9 cellular contexts compared by ENCODE assay signal in genomic region chr3:58560771-58561311, GRCh38. TPM values are rescaled to one million over a fixed set of nuclear protein-coding genes. Genes with fewer than 3 reads are reported as not detected.
A peak's percentile ranks its signal among the peaks of the same experiment; 100 is the strongest.
DNase-seq lines count a peak whose midpoint lies in the region; ATAC-seq lines count a peak whose summit lies in the region.
"Had no signal": no experiment of that assay in that cellular context is flagged by ENCODE, and none has a peak within 500 bp of the region (broad histone marks: within the 10 kb centered on the region; RNA-seq: fewer than 3 reads in every experiment).

No MANE protein-coding gene starts in this region.

- H3K27me3 ChIP-seq in iPS DF 6.9 (ENCODE audit: control insufficient read depth, insufficient read depth, low read length) = no peaks in the 10 kb centered on the region

- H3K36me3 Mint-ChIP-seq in activated naive CD4-positive, alpha-beta T cell treated with anti-CD3 and anti-CD28 coated beads for 36 hours (ENCODE audit: low read depth) = no peaks in the 10 kb centered on the region

- peaks cover 4% of the 10 kb centered on the region; the same call in 1 of the 2 replicates for H3K4me1 ChIP-seq in iPS DF 6.9 (ENCODE audit: control insufficient read depth, insufficient read depth, low read length)

- H3K9me3 ChIP-seq in iPS DF 6.9 (ENCODE audit: control insufficient read depth, insufficient read depth, low read length) = no peaks in the 10 kb centered on the region

- no peak overlapping the region for H3K27ac Mint-ChIP-seq in activated naive CD4-positive, alpha-beta T cell treated with anti-CD3 and anti-CD28 coated beads for 36 hours
- H3K27ac Mint-ChIP-seq: activated T-helper 1 cell treated with anti-CD3 and anti-CD28 coated beads, Interleukin-12 subunit alpha, Interleukin-12 subunit beta, Interleukin-2, Interleukin-4 antibody, amounts not matched to agents 30 ng/mL and 10 ng/mL and 1 ng/mL, durations not matched to agents 14 hours and 24 hours and 36 hours had no signal

- ATAC-seq in HG03280 (IDR thresholded peaks at IDR 0.05; ENCODE audit: unreplicated experiment) = no peak

- H3K4me3 Mint-ChIP-seq in activated naive CD4-positive, alpha-beta T cell treated with anti-CD3 and anti-CD28 coated beads for 36 hours = no peak overlapping the region
- H3K4me3 Mint-ChIP-seq: activated T-helper 1 cell treated with anti-CD3 and anti-CD28 coated beads, Interleukin-12 subunit alpha, Interleukin-12 subunit beta, Interleukin-2, Interleukin-4 antibody, amounts not matched to agents 30 ng/mL and 10 ng/mL and 1 ng/mL, durations not matched to agents 14 hours and 24 hours and 36 hours had no signal

- H3K4me3 ChIP-seq in iPS DF 6.9 (ENCODE audit: low read length) = no peak overlapping the region

- H3K27me3 Mint-ChIP-seq in activated naive CD4-positive, alpha-beta T cell treated with anti-CD3 and anti-CD28 coated beads for 36 hours (ENCODE audit: low read depth) = no peaks in the 10 kb centered on the region

- no peak overlapping the region for H3K27ac ChIP-seq in iPS DF 6.9 (ENCODE audit: low read length)

- no peaks in the 10 kb centered on the region for H3K36me3 ChIP-seq in iPS DF 6.9 (ENCODE audit: control insufficient read depth, insufficient read depth, low read length)

- WGBS in iPS DF 6.9 (ENCODE audit: insufficient coverage, insufficient read length) = no CpG with 5 or more reads among the region's 12 CpGs

- in situ Hi-C loops in ACHN (cut with HindIII; ENCODE audit: low pct_ligation_motif_present, low pct_unique_long_range_greater_than_20kb, low sequenced_read_pairs) = no loop called here

- no peaks in the 10 kb centered on the region for H3K4me1 Mint-ChIP-seq in activated naive CD4-positive, alpha-beta T cell treated with anti-CD3 and anti-CD28 coated beads for 36 hours (ENCODE audit: low read depth)

- H3K9me3 Mint-ChIP-seq in activated naive CD4-positive, alpha-beta T cell treated with anti-CD3 and anti-CD28 coated beads for 36 hours = no peaks in the 10 kb centered on the region
- H3K9me3 Mint-ChIP-seq: activated T-helper 1 cell treated with anti-CD3 and anti-CD28 coated beads, Interleukin-12 subunit alpha, Interleukin-12 subunit beta, Interleukin-2, Interleukin-4 antibody, amounts not matched to agents 30 ng/mL and 10 ng/mL and 1 ng/mL, durations not matched to agents 14 hours and 24 hours and 36 hours had no signal

- CTCF ChIA-PET in activated naive CD4-positive, alpha-beta T cell treated with anti-CD3 and anti-CD28 coated beads for 36 hours (lab: Charles Lee) = interaction anchor here (0.6 to 1.9 kb wide), 6 partner anchors 9 to 652 kb away, joined by 3 to 5 read pairs (median 4); no protein-coding TSS in a partner anchor

- DNase-seq in ACHN (peak; percentile 96), HS-27A (ENCODE audit: low read depth) (peak; percentile 94), amniotic epithelial cell (ENCODE audit: low read depth) (peak; percentile 90), iPS DF 6.9 (ENCODE audit: low read depth, low spot score) (peak; percentile 87), NCI-H774 (lab: John Stamatoyannopoulos, UW) (no peak)
- DNase-seq in activated CD8-positive, alpha-beta memory T cell treated with anti-CD3 and anti-CD28 coated beads, Interleukin-2, amount 50 U/mL, for 48 hours = no peak
- no peak for DNase-seq in activated naive CD4-positive, alpha-beta T cell treated with anti-CD3 and anti-CD28 coated beads for 36 hours

- intact Hi-C loops in activated naive CD4-positive, alpha-beta T cell treated with anti-CD3 and anti-CD28 coated beads for 36 hours (cut with micrococcal nuclease) = no loop called here

RNA-seq across cellular contexts. Expression of gene FAM107A, which starts 16.4 kb away (rescaled TPM):
- total RNA-seq in activated naive CD4-positive, alpha-beta T cell treated with anti-CD3 and anti-CD28 coated beads for 36 hours = not detected
- total RNA-seq: activated T-helper 1 cell treated with anti-CD3 and anti-CD28 coated beads, Interleukin-12 subunit alpha, Interleukin-12 subunit beta, Interleukin-2, Interleukin-4 antibody, amounts not matched to agents 30 ng/mL and 10 ng/mL and 1 ng/mL, durations not matched to agents 14 hours and 24 hours and 36 hours had no signal

RNA-seq across cellular contexts. Expression of gene ACOX2, which starts 23.9 kb away (rescaled TPM):
- not detected for total RNA-seq in activated naive CD4-positive, alpha-beta T cell treated with anti-CD3 and anti-CD28 coated beads for 36 hours
- total RNA-seq: activated T-helper 1 cell treated with anti-CD3 and anti-CD28 coated beads, Interleukin-12 subunit alpha, Interleukin-12 subunit beta, Interleukin-2, Interleukin-4 antibody, amounts not matched to agents 30 ng/mL and 10 ng/mL and 1 ng/mL, durations not matched to agents 14 hours and 24 hours and 36 hours had no signal

Comparison
In these comparisons a context has a peak if more than half of its experiments do, and no peak if none do; other contexts are left out.
1. DNase-seq: peak in ACHN (single experiment), HS-27A (single experiment), amniotic epithelial cell (single experiment) and iPS DF 6.9 (single experiment); none in activated CD8-positive, alpha-beta memory T cell treated with anti-CD3 and anti-CD28 coated beads, Interleukin-2, amount 50 U/mL, for 48 hours (single experiment), NCI-H774 (single experiment) and activated naive CD4-positive, alpha-beta T cell treated with anti-CD3 and anti-CD28 coated beads for 36 hours (single experiment).